Comparison of ENCODE assay signal across 18 cellular contexts in genomic region chr13:51663980-51664957, GRCh38.
A peak's percentile ranks its signal among the peaks of the same experiment; 100 is the strongest.
DNase-seq lines count a peak whose midpoint lies in the region; ATAC-seq and TF ChIP-seq lines count a peak whose summit lies in the region.
"Had no signal": no experiment of that assay in that cellular context is flagged by ENCODE, and none has a peak within 500 bp of the region (broad histone marks: within the 10 kb centered on the region; RNA-seq: fewer than 3 reads in every experiment).

No MANE protein-coding gene starts in this region.

- ATAC-seq in Right ventricle myocardium inferior (peak; percentile 71), right cardiac atrium (peak; percentile 84 to 88), aorta (ENCODE audit: low FRiP score) (peak; percentile 38)
- ATAC-seq: HCT116, left colon had no signal

- no peak overlapping the region for H2AFZ ChIP-seq in mammary epithelial cell (ENCODE audit: low read depth, low read length)

- TF ChIP-seq CTCF in mammary epithelial cell (conservative IDR thresholded peaks at IDR 0.05 in 1 of 2, IDR thresholded peaks at IDR 0.05 in 1 of 2; ENCODE audit: extremely low read depth in 1 of 2, insufficient read depth in 1 of 2, low read depth in 1 of 2, low read length in 2 of 2) (no peak), Caco-2 (IDR thresholded peaks at IDR 0.05; ENCODE audit: insufficient read depth in 1 of 2, low read depth in 1 of 2, low read length in 1 of 2, severe bottlenecking in 1 of 2, unreplicated experiment in 1 of 2) (no peak)

- WGBS in mammary epithelial cell (ENCODE audit: low coverage, missing lambda C conversion rate), result 69% methylated on average over 8 of the region's 8 CpGs
- WGBS in right cardiac atrium, result 71% methylated on average over 8 of the region's 8 CpGs
- WGBS in aorta, 2 donors, result 36 to 37% methylated on average over 8 of the region's 8 CpGs

- no peaks in the 10 kb centered on the region for H3K27me3 Mint-ChIP-seq in Caco-2 (ENCODE audit: insufficient read depth, unreplicated experiment)
- H3K27me3 Mint-ChIP-seq: activated naive CD4-positive, alpha-beta T cell treated with anti-CD3 and anti-CD28 coated beads, Interleukin-2, amount 50 U/mL, for 24 hours; T-cell had no signal

- no peaks in the 10 kb centered on the region for H3K27me3 ChIP-seq in mammary epithelial cell (ENCODE audit: insufficient read depth, low read length)
- no peaks in the 10 kb centered on the region for H3K27me3 ChIP-seq in right cardiac atrium (ENCODE audit: control insufficient read depth, insufficient read depth)
- no peaks in the 10 kb centered on the region for H3K27me3 ChIP-seq in aorta (ENCODE audit: control insufficient read depth in 1 of 2, insufficient read depth in 2 of 2, low read length in 1 of 2)
- no peaks in the 10 kb centered on the region for H3K27me3 ChIP-seq in Caco-2 (replicated peaks; ENCODE audit: control insufficient read depth, insufficient read depth, low read length)
- H3K27me3 ChIP-seq: Peyer's patch had no signal

- no peaks in the 10 kb centered on the region for H4K20me1 ChIP-seq in mammary epithelial cell (ENCODE audit: insufficient read depth, low read length)

- in situ Hi-C loops in mammary epithelial cell (cut with MboI; ENCODE audit: low sequenced_read_pairs in 2 of 2), result no loop called here

- peaks cover 16% of the 10 kb centered on the region for H3K4me1 Mint-ChIP-seq in Caco-2 (ENCODE audit: low read depth, unreplicated experiment)

- intact Hi-C loops in Right ventricle myocardium inferior (cut with DNase I) (no loop called here), cardiac septum (cut with DNase I) (no loop called here), mammary epithelial cell (cut with micrococcal nuclease) (no loop called here), right cardiac atrium (cut with DNase I) (no loop called here), aorta (cut with DNase I) (no loop called here), Caco-2 (cut with micrococcal nuclease; ENCODE audit: unreplicated experiment) (no loop called here)

- H3K79me2 ChIP-seq in mammary epithelial cell (ENCODE audit: insufficient read depth, low read length), result peaks cover 85% of the 10 kb centered on the region

- no peaks in the 10 kb centered on the region for H3K9me3 Mint-ChIP-seq in Caco-2 (ENCODE audit: unreplicated experiment)
- H3K9me3 Mint-ChIP-seq: activated naive CD4-positive, alpha-beta T cell treated with anti-CD3 and anti-CD28 coated beads, Interleukin-2, amount 50 U/mL, for 24 hours; T-cell had no signal

- dilution Hi-C loops in mammary epithelial cell (cut with HindIII; ENCODE audit: low sequenced_read_pairs), result no loop called here

- H3K27ac ChIP-seq in mammary epithelial cell (ENCODE audit: insufficient read depth, low read depth, low read length) (peak overlapping the region; percentile 0), right cardiac atrium (ENCODE audit: low read length) (no peak overlapping the region), aorta (ENCODE audit: low read depth in 1 of 2, low read length in 2 of 2) (peak overlapping the region in 1 of 2 donors; percentile 80)
- H3K27ac ChIP-seq: Peyer's patch had no signal

- H3K36me3 ChIP-seq in mammary epithelial cell (ENCODE audit: insufficient read depth, low read length) (peaks cover 5% of the 10 kb centered on the region), aorta (ENCODE audit: control insufficient read depth in 1 of 2, insufficient read depth in 2 of 2, low read length in 1 of 2) (no peaks in the 10 kb centered on the region), Caco-2 (ENCODE audit: control insufficient read depth, insufficient read depth, low read length) (no peaks in the 10 kb centered on the region)
- H3K36me3 ChIP-seq: Peyer's patch had no signal

- CTCF ChIA-PET in mammary epithelial cell (lab: Charles Lee; ENCODE audit: low non-redundant PET) (interaction anchor here (0.8 kb wide), 1 partner anchor 1601 kb away, joined by 5 read pairs; no protein-coding TSS in a partner anchor), Caco-2 (lab: Charles Lee) (no interaction called here)

- no peak overlapping the region for H3K27ac Mint-ChIP-seq in Caco-2 (ENCODE audit: unreplicated experiment)
- H3K27ac Mint-ChIP-seq: activated naive CD4-positive, alpha-beta T cell treated with anti-CD3 and anti-CD28 coated beads, Interleukin-2, amount 50 U/mL, for 24 hours had no signal

- no peak overlapping the region for H3K4me2 ChIP-seq in mammary epithelial cell (ENCODE audit: insufficient read depth, low read depth, low read length)

- no peak overlapping the region for H3K4me3 ChIP-seq in mammary epithelial cell (replicated peaks in 1 of 3; ENCODE audit: insufficient read depth in 1 of 3, low read depth in 2 of 3, low read length in 3 of 3)
- no peak overlapping the region for H3K4me3 ChIP-seq in right cardiac atrium (ENCODE audit: low read length)
- no peak overlapping the region for H3K4me3 ChIP-seq in aorta (ENCODE audit: low read length in 2 of 2)
- no peak overlapping the region for H3K4me3 ChIP-seq in Caco-2 (ENCODE audit: low read depth, low read length)
- H3K4me3 ChIP-seq: Peyer's patch had no signal

- H3K9me3 ChIP-seq in mammary epithelial cell (replicated peaks; ENCODE audit: insufficient read depth, low read length) (no peaks in the 10 kb centered on the region), right cardiac atrium (ENCODE audit: control insufficient read depth, low read length) (no peaks in the 10 kb centered on the region), aorta (ENCODE audit: control insufficient read depth, low read length) (no peaks in the 10 kb centered on the region), Caco-2 (no peaks in the 10 kb centered on the region)
- H3K9me3 ChIP-seq: Peyer's patch had no signal

- H3K9ac ChIP-seq in mammary epithelial cell (ENCODE audit: insufficient read depth, low read length), result no peak overlapping the region

- no peak for DNase-seq in Right ventricle myocardium inferior (ENCODE audit: missing footprints)
- DNase-seq in cardiac septum (ENCODE audit: low spot score), result no peak
- peak; percentile 36 for DNase-seq in mammary epithelial cell
- DNase-seq in right cardiac atrium, result peak in 2 of 3 donors; percentile 35 to 75
- DNase-seq in aorta, result no peak
- DNase-seq in Caco-2, result no peak
- no peak for DNase-seq in OCI-M1 (lab: John Stamatoyannopoulos, UW)
- no peak for DNase-seq in 8988T
- DNase-seq: ACHN; activated T-cell treated with anti-CD3 and anti-CD28 coated beads for 4 hours; central memory CD4-positive, alpha-beta T cell; left colon; NCI-H524 treated with DMSO at 0.1 percent for 48 hours; Peyer's patch; stimulated activated CD4-positive, alpha-beta T cell treated with anti-CD3 and anti-CD28 coated beads, Interleukin-4, amount 100 ng/mL, for 4 hours; T-cell had no signal

- peaks cover 16% of the 10 kb centered on the region for H3K4me1 ChIP-seq in mammary epithelial cell (ENCODE audit: insufficient read depth, low read length)
- no peaks in the 10 kb centered on the region for H3K4me1 ChIP-seq in right cardiac atrium (ENCODE audit: control insufficient read depth, insufficient read depth, low read length)
- peaks cover 5 to 11% of the 10 kb centered on the region in 2 donors for H3K4me1 ChIP-seq in aorta (ENCODE audit: control insufficient read depth in 1 of 2, insufficient read depth in 2 of 2, low read length in 2 of 2)
- H3K4me1 ChIP-seq in Caco-2, result 0 out of 2 replicates have a peak, but pooled peaks cover 9% of the 10 kb centered on the region
- H3K4me1 ChIP-seq: Peyer's patch had no signal

- H3K36me3 Mint-ChIP-seq in Caco-2 (ENCODE audit: insufficient read depth, unreplicated experiment), result no peaks in the 10 kb centered on the region

- POLR2A ChIA-PET in Caco-2 (lab: Charles Lee), result no interaction called here

- no TSS peak for BruUV-seq in mammary epithelial cell (replicated peaks; lab: Mats Ljungman, UMichigan)
- no TSS peak for BruUV-seq in Caco-2 (replicated peaks; lab: Mats Ljungman, UMichigan)

- H3K4me3 Mint-ChIP-seq in Caco-2 (ENCODE audit: unreplicated experiment), result no peak overlapping the region
- H3K4me3 Mint-ChIP-seq: activated naive CD4-positive, alpha-beta T cell treated with anti-CD3 and anti-CD28 coated beads, Interleukin-2, amount 50 U/mL, for 24 hours; T-cell had no signal

Comparison
In these comparisons a context has a peak if more than half of its experiments do, and no peak if none do; other contexts are left out.
1. DNase-seq: peak in mammary epithelial cell (single experiment) and right cardiac atrium (2 of 3); none in Right ventricle myocardium inferior (single experiment), cardiac septum (single experiment), aorta (0 of 2), Caco-2 (0 of 2), OCI-M1 (single experiment) and 8988T (single experiment).
2. Peak in every context shown above with its lines, with median percentiles within 50 percentile points of each other: ATAC-seq.